Comparison of ENCODE assay signal across 16 cellular contexts in the genomic region with DNA sequence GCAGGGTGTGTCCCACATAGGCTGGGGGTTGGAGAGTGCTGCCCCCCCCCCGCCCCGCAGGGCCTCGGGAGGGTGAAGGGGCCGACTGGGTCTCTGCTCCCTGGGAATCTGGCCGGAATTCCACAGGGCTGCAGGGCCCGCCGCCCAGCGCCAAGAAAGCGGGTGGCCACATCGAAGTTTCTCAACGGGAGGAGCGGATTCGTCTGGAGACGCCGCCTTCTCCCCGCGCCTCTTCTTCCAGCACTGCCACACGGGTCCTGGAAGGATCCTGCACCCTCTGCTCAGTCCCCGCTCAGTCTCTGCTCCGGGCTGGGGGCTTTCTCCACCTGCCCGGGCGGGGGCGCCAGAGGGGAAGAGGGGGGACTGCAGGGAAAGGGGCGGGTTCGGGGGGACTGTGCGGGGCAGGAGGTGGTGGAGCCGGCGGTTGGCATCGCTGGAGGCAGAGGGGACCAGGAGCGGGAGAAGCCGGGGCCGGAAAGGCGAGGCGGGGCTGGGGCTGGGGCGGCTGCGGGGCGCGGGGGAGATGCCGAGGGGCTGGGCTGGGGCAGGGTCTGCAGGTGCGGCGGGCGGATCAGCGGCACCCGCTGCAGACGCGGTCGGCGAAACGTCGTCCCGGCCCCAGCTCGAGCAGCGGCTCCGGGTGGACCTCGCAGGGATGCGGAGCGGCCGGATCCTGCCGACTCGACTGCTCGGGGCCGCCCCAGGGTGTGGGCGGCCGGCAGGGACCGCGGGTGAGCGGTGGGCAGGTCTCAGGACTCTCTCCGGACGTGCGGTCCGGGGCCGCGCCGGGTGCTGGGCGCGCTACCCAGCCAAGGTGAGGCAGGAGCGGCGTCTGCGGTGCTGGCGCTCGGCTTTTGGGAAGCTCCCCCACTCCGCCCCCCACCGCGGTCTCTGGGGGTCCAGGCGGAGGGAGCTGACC.
A peak's percentile ranks its signal among the peaks of the same experiment; 100 is the strongest.
DNase-seq lines count a peak whose midpoint lies in the region; ATAC-seq and TF ChIP-seq lines count a peak whose summit lies in the region.
"Had no signal": no experiment of that assay in that cellular context is flagged by ENCODE, and none has a peak within 500 bp of the region (broad histone marks: within the 10 kb centered on the region; RNA-seq: fewer than 3 reads in every experiment).

No MANE protein-coding gene starts in this region.

- no peak for TF ChIP-seq POLR2A in breast epithelium (IDR thresholded peaks at IDR 0.05)

- peaks cover 50% of the 10 kb centered on the region for H3K9me3 Mint-ChIP-seq in endothelial cell (ENCODE audit: unreplicated experiment)
- H3K9me3 Mint-ChIP-seq: activated CD4-positive, alpha-beta memory T cell treated with anti-CD3 and anti-CD28 coated beads, Interleukin-2, amount 10 ng/mL, durations not matched to agents 7 days and 5 days; T-cell had no signal

- no peaks in the 10 kb centered on the region for H4K20me1 ChIP-seq in mammary epithelial cell (ENCODE audit: insufficient read depth, low read length)
- H4K20me1 ChIP-seq: BLaER1 treated with 17β-estradiol and CSF1 and Interleukin-3, amounts not matched to agents 10 nM and 100 nM had no signal

- peaks cover 7% of the 10 kb centered on the region for H3K36me3 Mint-ChIP-seq in endothelial cell (ENCODE audit: low read depth, unreplicated experiment)
- H3K36me3 Mint-ChIP-seq: IgD-negative memory B cell, memory B cell, T-cell had no signal

- H3K4me2 ChIP-seq in mammary epithelial cell (ENCODE audit: insufficient read depth, low read depth, low read length), result no peak overlapping the region
- H3K4me2 ChIP-seq: BLaER1 treated with 17β-estradiol and CSF1 and Interleukin-3, amounts not matched to agents 10 nM and 100 nM had no signal

- H2AFZ ChIP-seq in mammary epithelial cell (ENCODE audit: low read depth, low read length), result no peak overlapping the region

- intact Hi-C loops in breast epithelium (cut with DNase I; ENCODE audit: low total_unique reads) (no loop called here), mammary epithelial cell (cut with micrococcal nuclease) (no loop called here), tibial artery (cut with DNase I; ENCODE audit: low total_unique reads) (no loop called here)

- no peak overlapping the region for H3K4me3 Mint-ChIP-seq in endothelial cell (ENCODE audit: unreplicated experiment)
- H3K4me3 Mint-ChIP-seq: activated CD4-positive, alpha-beta memory T cell treated with anti-CD3 and anti-CD28 coated beads, Interleukin-2, amount 10 ng/mL, durations not matched to agents 7 days and 5 days; IgD-negative memory B cell; memory B cell; T-cell had no signal

- H3K4me3 ChIP-seq in breast epithelium (peak overlapping the region in 2 of 3 donors; percentile 21 to 29), mammary epithelial cell (replicated peaks in 1 of 3; ENCODE audit: insufficient read depth in 1 of 3, low read depth in 2 of 3, low read length in 3 of 3) (no peak overlapping the region), astrocyte of the cerebellum (ENCODE audit: low read depth, low read length) (peak overlapping the region; percentile 35), tibial artery (peak overlapping the region; percentile 29 to 46)
- H3K4me3 ChIP-seq: BLaER1 treated with 17β-estradiol and CSF1 and Interleukin-3, amounts not matched to agents 10 nM and 100 nM; GM12878 had no signal

- BruUV-seq in mammary epithelial cell (replicated peaks; lab: Mats Ljungman, UMichigan), result no TSS peak

- WGBS in mammary epithelial cell (ENCODE audit: low coverage, missing lambda C conversion rate), result no CpG with 5 or more reads among the region's 85 CpGs

- no peaks in the 10 kb centered on the region for H3K9me3 ChIP-seq in breast epithelium
- no peaks in the 10 kb centered on the region for H3K9me3 ChIP-seq in mammary epithelial cell (replicated peaks; ENCODE audit: insufficient read depth, low read length)
- H3K9me3 ChIP-seq in tibial artery, result no peaks in the 10 kb centered on the region

- DNase-seq in breast epithelium (ENCODE audit: low spot score in 2 of 2) (no peak), mammary epithelial cell (no peak), astrocyte of the cerebellum (ENCODE audit: low read depth) (no peak), iPS-NIHi11 (ENCODE audit: low spot score) (peak; percentile 10), tibial artery (no peak), MV-4-11 (lab: John Stamatoyannopoulos, UW) (no peak), endothelial cell (ENCODE audit: low spot score) (no peak)
- DNase-seq: activated CD4-positive, alpha-beta memory T cell treated with anti-CD3 and anti-CD28 coated beads, Interleukin-2, amount 10 ng/mL, durations not matched to agents 7 days and 5 days; NCI-H524 treated with DMSO at 0.1 percent for 48 hours; spleen had no signal

- CTCF ChIA-PET in mammary epithelial cell (lab: Charles Lee; ENCODE audit: low non-redundant PET), result no interaction called here

- no peaks in the 10 kb centered on the region for H3K36me3 ChIP-seq in breast epithelium
- no peaks in the 10 kb centered on the region for H3K36me3 ChIP-seq in mammary epithelial cell (ENCODE audit: insufficient read depth, low read length)
- H3K36me3 ChIP-seq in tibial artery, result no peaks in the 10 kb centered on the region
- H3K36me3 ChIP-seq: BLaER1 treated with 17β-estradiol and CSF1 and Interleukin-3, amounts not matched to agents 10 nM and 100 nM; spleen had no signal

- H3K4me1 ChIP-seq in breast epithelium, result no peaks in the 10 kb centered on the region
- H3K4me1 ChIP-seq in mammary epithelial cell (ENCODE audit: insufficient read depth, low read length), result no peaks in the 10 kb centered on the region
- H3K4me1 ChIP-seq in tibial artery, result peaks cover 0 to 25% (median 10%) of the 10 kb centered on the region in 4 donors

- ATAC-seq in HG02623 (IDR thresholded peaks at IDR 0.05; ENCODE audit: unreplicated experiment), result no peak
- ATAC-seq: GM12878, T-cell had no signal

- H3K27ac Mint-ChIP-seq in endothelial cell (ENCODE audit: unreplicated experiment), result no peak overlapping the region
- H3K27ac Mint-ChIP-seq: activated CD4-positive, alpha-beta memory T cell treated with anti-CD3 and anti-CD28 coated beads, Interleukin-2, amount 10 ng/mL, durations not matched to agents 7 days and 5 days; IgD-negative memory B cell; memory B cell; T-cell had no signal

- H3K9ac ChIP-seq in mammary epithelial cell (ENCODE audit: insufficient read depth, low read length), result no peak overlapping the region
- H3K9ac ChIP-seq: BLaER1 treated with 17β-estradiol and CSF1 and Interleukin-3, amounts not matched to agents 10 nM and 100 nM had no signal

- H3K4me1 Mint-ChIP-seq in endothelial cell (ENCODE audit: unreplicated experiment), result no peaks in the 10 kb centered on the region
- H3K4me1 Mint-ChIP-seq: activated CD4-positive, alpha-beta memory T cell treated with anti-CD3 and anti-CD28 coated beads, Interleukin-2, amount 10 ng/mL, durations not matched to agents 7 days and 5 days; IgD-negative memory B cell; memory B cell; T-cell had no signal

- dilution Hi-C loops in mammary epithelial cell (cut with HindIII; ENCODE audit: low sequenced_read_pairs), result no loop called here

- no peak for TF ChIP-seq CTCF in breast epithelium (IDR thresholded peaks at IDR 0.05)
- TF ChIP-seq CTCF in mammary epithelial cell (conservative IDR thresholded peaks at IDR 0.05 in 1 of 2, IDR thresholded peaks at IDR 0.05 in 1 of 2; ENCODE audit: extremely low read depth in 1 of 2, insufficient read depth in 1 of 2, low read depth in 1 of 2, low read length in 2 of 2), result no peak
- peak; percentile 20 for TF ChIP-seq CTCF in astrocyte of the cerebellum (IDR thresholded peaks at IDR 0.05; ENCODE audit: low read depth, low read length, missing control alignments)
- TF ChIP-seq CTCF in tibial artery (IDR thresholded peaks at IDR 0.05), result no peak
- TF ChIP-seq CTCF in endothelial cell (IDR thresholded peaks at IDR 0.05; ENCODE audit: unreplicated experiment), result no peak

- in situ Hi-C loops in mammary epithelial cell (cut with MboI; ENCODE audit: low sequenced_read_pairs in 2 of 2), result no loop called here
- in situ Hi-C loops in astrocyte of the cerebellum (cut with HindIII; ENCODE audit: low sequenced_read_pairs), result no loop called here

- H3K27me3 Mint-ChIP-seq in endothelial cell (ENCODE audit: unreplicated experiment), result peaks cover 3% of the 10 kb centered on the region

- H3K79me2 ChIP-seq in mammary epithelial cell (ENCODE audit: insufficient read depth, low read length), result no peaks in the 10 kb centered on the region

- H3K27ac ChIP-seq in breast epithelium (no peak overlapping the region), mammary epithelial cell (ENCODE audit: insufficient read depth, low read depth, low read length) (no peak overlapping the region), tibial artery (no peak overlapping the region)
- H3K27ac ChIP-seq: BLaER1 treated with 17β-estradiol and CSF1 and Interleukin-3, amounts not matched to agents 10 nM and 100 nM; spleen had no signal

- H3K27me3 ChIP-seq in breast epithelium, result peaks cover 3 to 23% of the 10 kb centered on the region in 2 donors
- peaks cover 8% of the 10 kb centered on the region for H3K27me3 ChIP-seq in mammary epithelial cell (ENCODE audit: insufficient read depth, low read length)
- peaks cover 0 to 26% of the 10 kb centered on the region in 2 donors for H3K27me3 ChIP-seq in tibial artery
- H3K27me3 ChIP-seq: BLaER1 treated with 17β-estradiol and CSF1 and Interleukin-3, amounts not matched to agents 10 nM and 100 nM had no signal

Comparison
In these comparisons a context has a peak if more than half of its experiments do, and no peak if none do; other contexts are left out.
1. H3K4me3 ChIP-seq: peak in breast epithelium (2 of 3), astrocyte of the cerebellum (single experiment) and tibial artery (2 of 2); none in mammary epithelial cell (0 of 3).